Comparison of ENCODE assay signal across 14 cellular contexts in genomic region chrX:48632207-48632606, GRCh38.
"Had no signal": no experiment of that assay in that cellular context is flagged by ENCODE, and none has a peak within 500 bp of the region (broad histone marks: within the 10 kb centered on the region; RNA-seq: fewer than 3 reads in every experiment).

No MANE protein-coding gene starts in this region.

- H3K36me3 Mint-ChIP-seq: activated naive CD8-positive, alpha-beta T cell treated with anti-CD3 and anti-CD28 coated beads, Interleukin-2, amount 10 ng/mL, durations not matched to agents 7 days and 5 days; natural killer cell treated with Interleukin-12 subunit alpha and Interleukin-12 subunit beta and Interleukin-15 and Interleukin-18, amount 100 ng/mL, for 72 hours; stimulated activated naive B cell treated with anti-CD40 and anti-IgM and Interleukin-4, amounts not matched to agents 10 μg/mL and 1 μg/mL and 100 μg/mL, for 72 hours had no signal

- H2AFZ ChIP-seq: parathyroid adenoma had no signal

- DNase-seq: activated naive CD4-positive, alpha-beta T cell treated with Interleukin-2 at 50 U/mL for 16 hours; activated T-cell treated with anti-CD3 and anti-CD28 coated beads for 4 hours; left cardiac atrium; spleen; stimulated activated CD4-positive, alpha-beta T cell treated with anti-CD3 and anti-CD28 coated beads, Interleukin-4, amount 100 ng/mL, for 4 hours; stimulated activated naive B cell treated with anti-CD40 and anti-IgM and Interleukin-4, amounts not matched to agents 10 μg/mL and 1 μg/mL and 100 μg/mL, for 72 hours had no signal

- H3K79me2 ChIP-seq: parathyroid adenoma had no signal

- H3K9me3 ChIP-seq: neutrophil, spleen, thoracic aorta had no signal

- H3K9ac ChIP-seq: parathyroid adenoma had no signal

- H3K4me3 ChIP-seq: cardiac muscle cell, lung had no signal

- H3K4me1 ChIP-seq: parathyroid adenoma had no signal

- H3K4me1 Mint-ChIP-seq: stimulated activated naive B cell treated with anti-CD40 and anti-IgM and Interleukin-4, amounts not matched to agents 10 μg/mL and 1 μg/mL and 100 μg/mL, for 72 hours had no signal

- H3K36me3 ChIP-seq: cardiac muscle cell, neutrophil, spleen, thoracic aorta had no signal

- H3K27me3 ChIP-seq: cardiac muscle cell, neutrophil, spleen had no signal

- H3K9me3 Mint-ChIP-seq: activated naive CD8-positive, alpha-beta T cell treated with anti-CD3 and anti-CD28 coated beads, Interleukin-2, amount 10 ng/mL, durations not matched to agents 7 days and 5 days; natural killer cell treated with Interleukin-12 subunit alpha and Interleukin-12 subunit beta and Interleukin-15 and Interleukin-18, amount 100 ng/mL, for 72 hours; stimulated activated naive B cell treated with anti-CD40 and anti-IgM and Interleukin-4, amounts not matched to agents 10 μg/mL and 1 μg/mL and 100 μg/mL, for 72 hours; T-helper 2 cell treated with Interferon-gamma antibody and Interleukin-4, amounts not matched to agents 5 μg/mL and 100 μg/mL, for 36 hours had no signal

- H3K4me3 Mint-ChIP-seq: natural killer cell treated with Interleukin-12 subunit alpha and Interleukin-12 subunit beta and Interleukin-15 and Interleukin-18, amount 100 ng/mL, for 72 hours; stimulated activated naive B cell treated with anti-CD40 and anti-IgM and Interleukin-4, amounts not matched to agents 10 μg/mL and 1 μg/mL and 100 μg/mL, for 72 hours had no signal

- H3K27me3 Mint-ChIP-seq: activated naive CD8-positive, alpha-beta T cell treated with anti-CD3 and anti-CD28 coated beads, Interleukin-2, amount 10 ng/mL, durations not matched to agents 7 days and 5 days; stimulated activated naive B cell treated with anti-CD40 and anti-IgM and Interleukin-4, amounts not matched to agents 10 μg/mL and 1 μg/mL and 100 μg/mL, for 72 hours had no signal

- H3K27ac Mint-ChIP-seq: natural killer cell treated with Interleukin-12 subunit alpha and Interleukin-12 subunit beta and Interleukin-15 and Interleukin-18, amount 100 ng/mL, for 72 hours; stimulated activated naive B cell treated with anti-CD40 and anti-IgM and Interleukin-4, amounts not matched to agents 10 μg/mL and 1 μg/mL and 100 μg/mL, for 72 hours had no signal

- H3K27ac ChIP-seq: cardiac muscle cell, neutrophil, parathyroid adenoma, thoracic aorta had no signal
